In genomic region chr7:100584046-100584676, GRCh38 we compare ENCODE assay signal across 8 cellular contexts. TPM values are rescaled to one million over a fixed set of nuclear protein-coding genes. Genes with fewer than 3 reads are reported as not detected.
A peak's percentile ranks its signal among the peaks of the same experiment; 100 is the strongest.
DNase-seq lines count a peak whose midpoint lies in the region; ATAC-seq and TF ChIP-seq lines count a peak whose summit lies in the region.

No MANE protein-coding gene starts in this region.

- no peaks in the 10 kb centered on the region for H3K27me3 ChIP-seq in SK-N-SH (ENCODE audit: insufficient read depth)
- no peaks in the 10 kb centered on the region for H3K27me3 ChIP-seq in WERI-Rb-1 (ENCODE audit: insufficient read depth, low read depth, severe bottlenecking)
- H3K27me3 ChIP-seq in hepatocyte, result no peaks in the 10 kb centered on the region

- ATAC-seq in SK-N-SH treated with all-trans-retinoic acid at 6 μM for 48 hours, result no peak
- ATAC-seq in stimulated activated naive CD8-positive, alpha-beta T cell treated with anti-CD3 and anti-CD28 coated beads, Interleukin-15, amount 100 ng/mL, for 72 hours, result no peak

- H3K4me3 Mint-ChIP-seq in stimulated activated naive CD8-positive, alpha-beta T cell treated with anti-CD3 and anti-CD28 coated beads, Interleukin-15, amount 100 ng/mL, for 72 hours, result peak overlapping the region; percentile 91 to 95

- peaks cover 7% of the 10 kb centered on the region for H3F3A ChIP-seq in SK-N-SH (replicated peaks; ENCODE audit: insufficient read depth)

- TF ChIP-seq RAD21 in SK-N-SH (IDR thresholded peaks at IDR 0.05; ENCODE audit: low read length), result no peak

- H3K4me1 ChIP-seq in SK-N-SH (ENCODE audit: control insufficient read depth in 1 of 2, insufficient read depth in 2 of 2, low read depth in 1 of 2, low read length in 1 of 2) (peaks cover 6 to 15% of the 10 kb centered on the region in 2 experiments; a peak in 2 of 4 replicates), hepatocyte (ENCODE audit: insufficient read depth) (peaks cover 24% of the 10 kb centered on the region)

- peaks cover 2% of the 10 kb centered on the region for H3K27me3 Mint-ChIP-seq in stimulated activated naive CD8-positive, alpha-beta T cell treated with anti-CD3 and anti-CD28 coated beads, Interleukin-15, amount 100 ng/mL, for 72 hours

- H3K27ac ChIP-seq in SK-N-SH (ENCODE audit: low read depth in 2 of 2, low read length in 1 of 2) (no peak overlapping the region), WERI-Rb-1 (peak overlapping the region; percentile 99), hepatocyte (peak overlapping the region; percentile 92)

- TF ChIP-seq CTCF in SK-N-SH (IDR thresholded peaks at IDR 0.05), result no peak
- no peak for TF ChIP-seq CTCF in WERI-Rb-1 (IDR thresholded peaks at IDR 0.05; ENCODE audit: low read depth, low read length)
- no peak for TF ChIP-seq CTCF in hepatocyte (IDR thresholded peaks at IDR 0.05; ENCODE audit: poor library complexity)

- H3K36me3 ChIP-seq in SK-N-SH (replicated peaks in 1 of 2; ENCODE audit: control insufficient read depth in 1 of 2, insufficient read depth in 2 of 2, low read length in 1 of 2), result peaks cover 10 to 19% of the 10 kb centered on the region in 2 experiments
- H3K36me3 ChIP-seq in WERI-Rb-1, result peaks cover 36% of the 10 kb centered on the region
- H3K36me3 ChIP-seq in hepatocyte (replicated peaks; ENCODE audit: insufficient read depth, low read depth), result no peaks in the 10 kb centered on the region

- POLR2A ChIA-PET in SK-N-SH (lab: Yijun Ruan, JAX), result interaction anchor here (2.5 to 4.3 kb wide), 2 partner anchors 13 to 18 kb away, joined by 19 to 63 read pairs; partner anchors contain the start of gene PCOLCE

- DNase-seq in SK-N-SH (no peak), WERI-Rb-1 (no peak), hepatocyte (ENCODE audit: low spot score) (peak; percentile 72), COR-L47 (lab: John Stamatoyannopoulos, UW) (no peak), GM19238 (ENCODE audit: insufficient read length, low spot score) (no peak)
- DNase-seq in stimulated activated naive CD8-positive, alpha-beta T cell treated with anti-CD3 and anti-CD28 coated beads, Interleukin-15, amount 100 ng/mL, for 72 hours, result no peak
- no peak for DNase-seq in central memory CD4-positive, alpha-beta T cell

- TF ChIP-seq EP300 in SK-N-SH (IDR thresholded peaks at IDR 0.05; ENCODE audit: borderline replicate concordance in 1 of 2, low read depth in 1 of 2, low read length in 1 of 2), result no peak

- CTCF ChIA-PET in SK-N-SH (lab: Yijun Ruan, JAX), result interaction anchor here (1.0 to 11.9 kb wide), 13 partner anchors 12 to 141 kb away, joined by 3 to 149 read pairs (median 7); partner anchors contain the start of genes GIGYF1, PCOLCE, POP7 and TSC22D4

- WGBS in SK-N-SH (ENCODE audit: low lambda C conversion rate), result 78% methylated on average over 15 of the region's 15 CpGs
- 62% methylated on average over 11 of the region's 15 CpGs for WGBS in hepatocyte (ENCODE audit: low lambda C conversion rate, missing lambda C conversion rate)

- H4K20me1 ChIP-seq in SK-N-SH (ENCODE audit: insufficient read depth), result peaks cover 32% of the 10 kb centered on the region
- peaks cover 17% of the 10 kb centered on the region for H4K20me1 ChIP-seq in hepatocyte (ENCODE audit: insufficient read depth, poor library complexity, severe bottlenecking)

- H3K79me2 ChIP-seq in SK-N-SH (ENCODE audit: insufficient read depth) (peaks cover 33% of the 10 kb centered on the region), hepatocyte (peaks cover 35% of the 10 kb centered on the region)

- H3K9me3 Mint-ChIP-seq in stimulated activated naive CD8-positive, alpha-beta T cell treated with anti-CD3 and anti-CD28 coated beads, Interleukin-15, amount 100 ng/mL, for 72 hours, result no peaks in the 10 kb centered on the region

- H3K4me3 ChIP-seq in SK-N-SH (ENCODE audit: low read depth in 2 of 2, low read length in 1 of 2) (peak overlapping the region; percentile 83 to 89; a peak in 3 of 4 replicates), WERI-Rb-1 (ENCODE audit: low read depth, low read length) (peak overlapping the region; percentile 95), hepatocyte (peak overlapping the region; percentile 36)

- no peak overlapping the region for H2AFZ ChIP-seq in SK-N-SH (ENCODE audit: low read depth)
- no peak overlapping the region for H2AFZ ChIP-seq in hepatocyte

- no peaks in the 10 kb centered on the region for H3K9me2 ChIP-seq in SK-N-SH
- no peaks in the 10 kb centered on the region for H3K9me2 ChIP-seq in hepatocyte (replicated peaks; ENCODE audit: insufficient read depth)

- peak overlapping the region; percentile 97 for H3K4me2 ChIP-seq in SK-N-SH
- peak overlapping the region; percentile 89 for H3K4me2 ChIP-seq in hepatocyte

- no peaks in the 10 kb centered on the region for H3K9me3 ChIP-seq in SK-N-SH
- H3K9me3 ChIP-seq in WERI-Rb-1 (ENCODE audit: severe bottlenecking), result no peaks in the 10 kb centered on the region
- H3K9me3 ChIP-seq in hepatocyte (ENCODE audit: low read depth), result no peaks in the 10 kb centered on the region

- H3K9ac ChIP-seq in SK-N-SH, result 0 out of 2 replicates have a peak overlapping the region, but pooled peaks have one; percentile 21

- H3K27ac Mint-ChIP-seq in stimulated activated naive CD8-positive, alpha-beta T cell treated with anti-CD3 and anti-CD28 coated beads, Interleukin-15, amount 100 ng/mL, for 72 hours, result peak overlapping the region; percentile 91 to 97

- H3K4me1 Mint-ChIP-seq in stimulated activated naive CD8-positive, alpha-beta T cell treated with anti-CD3 and anti-CD28 coated beads, Interleukin-15, amount 100 ng/mL, for 72 hours, result peaks cover 37% of the 10 kb centered on the region

TF ChIP-seq in SK-N-SH, 30 proteins besides CTCF, POLR2A, EP300 and RAD21 (continues in another document):
- TF ChIP-seq CHD2 (IDR thresholded peaks at IDR 0.05; ENCODE audit: low read length, partially characterized antibody) (no peak), MAX (IDR thresholded peaks at IDR 0.05; ENCODE audit: low read depth) (no peak), RCOR1 (IDR thresholded peaks at IDR 0.05; ENCODE audit: low read length) (no peak), SIN3A (IDR thresholded peaks at IDR 0.05; ENCODE audit: borderline replicate concordance, low read depth, low read length) (no peak), SMC3 (IDR thresholded peaks at IDR 0.05; ENCODE audit: low read depth, low read length) (no peak), TEAD4 (IDR thresholded peaks at IDR 0.05; ENCODE audit: borderline replicate concordance, insufficient read depth) (no peak)

TF ChIP-seq in SK-N-SH treated with all-trans-retinoic acid at 6 μM for 48 hours, 23 proteins besides CTCF, POLR2A, EP300 and RAD21:
- TF ChIP-seq RARB (CRISPR knock-in tag; IDR thresholded peaks at IDR 0.05), result no peak
- TF ChIP-seq ZFP3 (CRISPR knock-in tag; IDR thresholded peaks at IDR 0.05), result no peak
- TF ChIP-seq OSR1 (CRISPR knock-in tag; IDR thresholded peaks at IDR 0.05), result no peak

RNA-seq across cellular contexts. Expression of gene LRCH4, which starts 1.8 kb away (rescaled TPM):
- polyA plus RNA-seq in SK-N-SH (2012; rRNA removed) (24.2 and 29.8 TPM in 2 replicates), hepatocyte (105 and 129 TPM in 2 replicates)
- polyA plus RNA-seq in SK-N-SH (2012; cell fraction: cytosol; rRNA removed), result 6.4 and 8.9 TPM in 2 replicates
- 189 and 213 TPM in 2 replicates for polyA plus RNA-seq in SK-N-SH (2012; cell fraction: nucleus; rRNA removed)
- 34.0 and 40.3 TPM in 2 replicates for total RNA-seq in hepatocyte

RNA-seq across cellular contexts. Expression of gene FBXO24, which starts 2.0 kb away (rescaled TPM):
- 0.71 and 0.94 TPM in 2 replicates for polyA plus RNA-seq in SK-N-SH (2012; rRNA removed)
- polyA plus RNA-seq in SK-N-SH (2012; cell fraction: cytosol; rRNA removed), result 0.52 and 0.54 TPM in 2 replicates
- 3.3 and 3.7 TPM in 2 replicates for polyA plus RNA-seq in SK-N-SH (2012; cell fraction: nucleus; rRNA removed)
- total RNA-seq in hepatocyte, result 1.1 and 1.4 TPM in 2 replicates
- polyA plus RNA-seq in hepatocyte, result 0.49 and 1.6 TPM in 2 replicates

RNA-seq across cellular contexts. Expression of gene SAP25, which starts 10.5 kb away (rescaled TPM):
- 1.0 and 1.2 TPM in 2 replicates for polyA plus RNA-seq in SK-N-SH (2012; rRNA removed)
- polyA plus RNA-seq in SK-N-SH (2012; cell fraction: cytosol; rRNA removed), result 0.18 TPM in 1 of 2 replicates, not detected in the other
- 8.7 and 22.8 TPM in 2 replicates for polyA plus RNA-seq in SK-N-SH (2012; cell fraction: nucleus; rRNA removed)
- not detected in 2 replicates for total RNA-seq in hepatocyte
- 1.8 and 4.0 TPM in 2 replicates for polyA plus RNA-seq in hepatocyte

RNA-seq across cellular contexts. Expression of gene PCOLCE, which starts 18.0 kb away (rescaled TPM):
- polyA plus RNA-seq in SK-N-SH (2012; rRNA removed), result 190 and 448 TPM in 2 replicates
- polyA plus RNA-seq in SK-N-SH (2012; cell fraction: cytosol; rRNA removed), result 153 and 201 TPM in 2 replicates
- polyA plus RNA-seq in SK-N-SH (2012; cell fraction: nucleus; rRNA removed), result 1,146 and 1,459 TPM in 2 replicates
- total RNA-seq in hepatocyte, result 64.2 and 90.0 TPM in 2 replicates
- 249 and 343 TPM in 2 replicates for polyA plus RNA-seq in hepatocyte

RNA-seq across cellular contexts. Expression of gene MOSPD3, which starts 28.2 kb away (rescaled TPM):
- polyA plus RNA-seq in SK-N-SH (2012; rRNA removed) (30.0 and 61.7 TPM in 2 replicates), hepatocyte (39.2 and 44.4 TPM in 2 replicates)
- 23.2 and 36.6 TPM in 2 replicates for polyA plus RNA-seq in SK-N-SH (2012; cell fraction: cytosol; rRNA removed)
- polyA plus RNA-seq in SK-N-SH (2012; cell fraction: nucleus; rRNA removed), result 81.3 and 91.3 TPM in 2 replicates
- 8.8 and 10.4 TPM in 2 replicates for total RNA-seq in hepatocyte

Comparison
In these comparisons a context has a peak if more than half of its experiments do, and no peak if none do; other contexts are left out.
1. H3K27ac ChIP-seq: peak in WERI-Rb-1 (single experiment) and hepatocyte (single experiment); none in SK-N-SH (0 of 2).
2. H3K4me3 ChIP-seq: peak in every context shown above with its lines; median percentile 95 in WERI-Rb-1; 86 in SK-N-SH; 36 in hepatocyte.